29 cellular contexts compared by ENCODE assay signal in genomic region chr6:14467591-14467990, GRCh38.
DNase-seq lines count a peak whose midpoint lies in the region; ATAC-seq and TF ChIP-seq lines count a peak whose summit lies in the region.
"Had no signal": no experiment of that assay in that cellular context is flagged by ENCODE, and none has a peak within 500 bp of the region (broad histone marks: within the 10 kb centered on the region; RNA-seq: fewer than 3 reads in every experiment).

No MANE protein-coding gene starts in this region.

- H3K4me1 ChIP-seq in PC-3 (ENCODE audit: insufficient read depth, low read length) (no peaks in the 10 kb centered on the region), spleen (no peaks in the 10 kb centered on the region)
- H3K4me1 ChIP-seq: BE2C, pancreas, uterus had no signal

- BruUV-seq in PC-3 (replicated peaks; lab: Mats Ljungman, UMichigan), result no TSS peak

- TF ChIP-seq POLR2A in spleen (IDR thresholded peaks at IDR 0.05), result no peak

- no peaks in the 10 kb centered on the region for H3K27me3 ChIP-seq in PC-3 (ENCODE audit: low read length)
- no peaks in the 10 kb centered on the region for H3K27me3 ChIP-seq in spleen (replicated peaks in 1 of 7)
- H3K27me3 ChIP-seq: BE2C, pancreas, uterus had no signal

- H3K9me3 ChIP-seq in PC-3 (ENCODE audit: low read length), result 0 out of 2 replicates have a peak, but pooled peaks cover 3% of the 10 kb centered on the region
- peaks cover 0 to 17% (median 6%) of the 10 kb centered on the region in 8 donors for H3K9me3 ChIP-seq in spleen
- H3K9me3 ChIP-seq: BE2C, pancreas, thoracic aorta, uterus had no signal

- intact Hi-C loops in PC-3 (cut with micrococcal nuclease) (no loop called here), spleen (cut with DNase I; ENCODE audit: low total_unique reads) (no loop called here)

- no peak for TF ChIP-seq CTCF in PC-3 (conservative IDR thresholded peaks at IDR 0.05; ENCODE audit: low read depth, low read length)
- no peak for TF ChIP-seq CTCF in spleen (IDR thresholded peaks at IDR 0.05 in 8 of 11, conservative IDR thresholded peaks at IDR 0.05 in 3 of 11)

- no peaks in the 10 kb centered on the region for H4K20me1 ChIP-seq in PC-3 (ENCODE audit: low read length)

- no peak overlapping the region for H3K4me2 ChIP-seq in PC-3 (ENCODE audit: low read length)

- H3F3A ChIP-seq in PC-3 (ENCODE audit: low read length, unreplicated experiment), result no peaks in the 10 kb centered on the region

- peak; percentile 65 for DNase-seq in AG08395 (ENCODE audit: low spot score)
- DNase-seq in GM04504 (ENCODE audit: low read depth), result peak; percentile 32
- peak; percentile 26 for DNase-seq in PC-3
- DNase-seq in fibroblast of peridontal ligament (ENCODE audit: extremely low read depth), result peak; percentile 82
- no peak for DNase-seq in ecto neural progenitor cell (ENCODE audit: low spot score)
- DNase-seq in spleen, result no peak
- DNase-seq in DMS79 treated with DMSO at 0.1 percent for 48 hours (lab: John Stamatoyannopoulos, UW), result no peak
- DNase-seq: 8988T; activated CD4-positive, alpha-beta T cell treated with anti-CD3 and anti-CD28 coated beads for 36 hours; activated naive CD4-positive, alpha-beta T cell treated with anti-CD3 and anti-CD28 coated beads, Interleukin-2, amount 10 ng/mL, durations not matched to agents 7 days and 5 days; amygdala; BE2C; CD8-positive, alpha-beta memory T cell; dorsolateral prefrontal cortex; Karpas-422; NCI-H146; NCI-H446; NCI-H774; pancreas; retina; small intestine; SW 1271; uterus had no signal

- POLR2A ChIA-PET in PC-3 (lab: Charles Lee; ENCODE audit: unreplicated experiment), result no interaction called here

- H3K4me3 ChIP-seq in PC-3 (ENCODE audit: low read length) (no peak overlapping the region), spleen (no peak overlapping the region)
- H3K4me3 ChIP-seq: dorsolateral prefrontal cortex, pancreas, thoracic aorta, uterus had no signal

- no peaks in the 10 kb centered on the region for H3K79me2 ChIP-seq in PC-3 (ENCODE audit: low read length)

- no peak overlapping the region for H3K27ac ChIP-seq in PC-3 (ENCODE audit: low read length)
- no peak overlapping the region for H3K27ac ChIP-seq in spleen
- H3K27ac ChIP-seq: dorsolateral prefrontal cortex, HL-60, pancreas, thoracic aorta, uterus, VCaP had no signal

- H2AFZ ChIP-seq in PC-3 (ENCODE audit: low read length), result no peak overlapping the region

- H3K9ac ChIP-seq in PC-3 (ENCODE audit: low read length), result no peak overlapping the region

- ATAC-seq in PC-3 (no peak), HG03108 (IDR thresholded peaks at IDR 0.05; ENCODE audit: unreplicated experiment) (no peak)
- ATAC-seq: activated CD4-positive, alpha-beta T cell treated with anti-CD3 and anti-CD28 coated beads for 36 hours; activated T-helper 17 cell treated with anti-CD3 and anti-CD28 coated beads, Interleukin-2, amount 50 U/mL, for 72 hours; left lobe of liver; pancreas had no signal

- H3K36me3 ChIP-seq in PC-3 (ENCODE audit: low read depth, low read length), result no peaks in the 10 kb centered on the region; the same call in 1 of the 2 replicates
- H3K36me3 ChIP-seq in spleen, result no peaks in the 10 kb centered on the region
- H3K36me3 ChIP-seq: BE2C, pancreas, thoracic aorta, uterus had no signal

- no peaks in the 10 kb centered on the region for H3K9me2 ChIP-seq in PC-3 (replicated peaks; ENCODE audit: low read length)

- CTCF ChIA-PET in PC-3 (lab: Charles Lee), result no interaction called here

- 81 to 97% (median 88%) methylated on average over 2 of the region's 2 CpGs for WGBS in spleen, 5 donors

Comparison
In these comparisons a context has a peak if more than half of its experiments do, and no peak if none do; other contexts are left out.
1. DNase-seq: peak in AG08395 (single experiment), GM04504 (single experiment), PC-3 (single experiment) and fibroblast of peridontal ligament (single experiment); none in ecto neural progenitor cell (single experiment), spleen (single experiment) and DMS79 treated with DMSO at 0.1 percent for 48 hours (single experiment).